ENCODE assay signal across 8 cellular contexts in the genomic region with DNA sequence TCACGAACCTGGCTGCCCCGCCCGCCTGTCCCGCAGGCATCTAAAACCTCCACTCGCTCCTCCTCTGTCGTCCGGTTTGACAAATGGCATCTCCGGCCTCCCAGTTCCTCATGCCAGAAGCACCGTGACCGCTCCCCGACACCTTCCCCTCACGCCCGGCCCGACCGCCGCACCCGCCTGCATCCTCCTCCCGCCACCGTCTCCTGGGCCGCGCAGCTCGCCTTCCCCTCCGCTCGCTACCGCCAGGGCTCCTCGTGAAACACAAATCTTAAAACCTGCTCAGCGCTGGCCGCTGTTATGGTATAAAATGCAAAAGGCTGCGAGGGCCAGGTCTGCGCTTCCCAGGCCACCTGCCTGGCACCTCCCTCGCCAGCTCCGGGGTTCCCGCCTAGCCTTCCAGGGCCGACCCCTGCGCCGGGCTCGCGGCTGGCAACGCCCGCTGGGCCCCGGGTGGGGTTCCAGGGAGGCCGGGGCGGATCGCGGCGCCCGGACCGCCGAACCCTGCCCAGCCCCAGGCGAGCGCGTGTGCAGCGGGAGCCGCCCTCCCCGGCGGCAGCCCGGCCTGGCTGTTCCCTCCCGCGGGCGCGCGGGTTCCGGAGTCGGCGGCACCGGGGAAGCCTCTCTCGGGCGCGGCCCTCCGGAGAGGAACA. TPM values are rescaled to one million over a fixed set of nuclear protein-coding genes. Genes with fewer than 3 reads are reported as not detected.
DNase-seq lines count a peak whose midpoint lies in the region; ATAC-seq, FAIRE-seq and TF ChIP-seq lines count a peak whose summit lies in the region.

No MANE protein-coding gene starts in this region.

- DNase-seq in GM12891 (ENCODE audit: insufficient read length, low spot score) (no peak), HFFc6 (no peak), PC-9 (peak; percentile 55 to 65), right lobe of liver (peak; percentile 44 to 62 (median 56)), cerebellum (ENCODE audit: low spot score) (no peak)
- no peak for DNase-seq in central memory CD8-positive, alpha-beta T cell (ENCODE audit: low spot score in 2 of 2)

- WGBS in right lobe of liver (ENCODE audit: insufficient coverage, low coverage, low lambda C conversion rate, missing lambda C conversion rate): 0% methylated on average over 24 of the region's 70 CpGs

- H3K4me3 Mint-ChIP-seq in HFFc6: peak overlapping the region; percentile 90
- H3K4me3 Mint-ChIP-seq in central memory CD8-positive, alpha-beta T cell: peak overlapping the region; percentile 83

- intact Hi-C loops in PC-9 (cut with micrococcal nuclease; ENCODE audit: unreplicated experiment): loop anchor here (5.0 kb wide), 2 partner anchors 160 to 370 kb away; a partner anchor contains a TSS
- intact Hi-C loops in right lobe of liver (cut with DNase I): no loop called here

- BruUV-seq in PC-9 (replicated peaks; lab: Mats Ljungman, UMichigan): no TSS peak

- peak; percentile 39 for TF ChIP-seq CTCF in HFFc6 (IDR thresholded peaks at IDR 0.05)
- no peak for TF ChIP-seq CTCF in PC-9 (conservative IDR thresholded peaks at IDR 0.05)
- no peak for TF ChIP-seq CTCF in right lobe of liver (IDR thresholded peaks at IDR 0.05)

- CTCF ChIA-PET in PC-9 (lab: Charles Lee): interaction anchor here (1.3 to 1.6 kb wide), 2 partner anchors 8 to 76 kb away, joined by 6 to 9 read pairs; a partner anchor contains a TSS

- H3K27me3 ChIP-seq in PC-9 (ENCODE audit: insufficient read depth, low read depth) (no peaks in the 10 kb centered on the region), right lobe of liver (no peaks in the 10 kb centered on the region)

- peak overlapping the region; percentile 74 for H3K27ac Mint-ChIP-seq in HFFc6
- peak overlapping the region; percentile 83 for H3K27ac Mint-ChIP-seq in central memory CD8-positive, alpha-beta T cell (ENCODE audit: low read depth)

- H3K36me3 ChIP-seq in PC-9 (ENCODE audit: low read depth) (0 out of 2 replicates have a peak, but pooled peaks cover 8% of the 10 kb centered on the region), right lobe of liver (peaks cover 0 to 17% (median 4%) of the 10 kb centered on the region in 4 donors)

- no peaks in the 10 kb centered on the region for H3K9me3 Mint-ChIP-seq in HFFc6
- H3K9me3 Mint-ChIP-seq in central memory CD8-positive, alpha-beta T cell: no peaks in the 10 kb centered on the region

- H3K4me1 Mint-ChIP-seq in HFFc6 (ENCODE audit: low read depth): peaks cover 23% of the 10 kb centered on the region
- peaks cover 24% of the 10 kb centered on the region for H3K4me1 Mint-ChIP-seq in central memory CD8-positive, alpha-beta T cell

- ATAC-seq in central memory CD8-positive, alpha-beta T cell (replicated peaks; ENCODE audit: extremely low read depth, poor library complexity, severe bottlenecking): peak; percentile 13
- peak in 2 of 4 donors; percentile 0 to 10 for ATAC-seq in right lobe of liver
- no peak for ATAC-seq in GM18870 (IDR thresholded peaks at IDR 0.05; ENCODE audit: unreplicated experiment)

- peaks cover 48% of the 10 kb centered on the region for H4K20me1 ChIP-seq in PC-9 (ENCODE audit: insufficient read depth)

- TF ChIP-seq POLR2A in GM12891 (IDR thresholded peaks at IDR 0.05; ENCODE audit: low read depth, low read length) (no peak), right lobe of liver (IDR thresholded peaks at IDR 0.05) (no peak)

- POLR2A ChIA-PET in PC-9 (lab: Charles Lee; ENCODE audit: unreplicated experiment): interaction anchor here (0.5 to 1.1 kb wide), 6 partner anchors 8 to 485 kb away, joined by 3 to 11 read pairs (median 8); a partner anchor contains a TSS

- peak overlapping the region; percentile 22; the same call in 1 of the 2 replicates for H2AFZ ChIP-seq in PC-9

- H3F3A ChIP-seq in PC-9 (ENCODE audit: insufficient read depth, low read depth): peaks cover 26% of the 10 kb centered on the region

- peaks cover 15% of the 10 kb centered on the region for H3K4me1 ChIP-seq in PC-9 (replicated peaks; ENCODE audit: insufficient read depth)
- peaks cover 0 to 35% (median 11%) of the 10 kb centered on the region in 4 donors for H3K4me1 ChIP-seq in right lobe of liver

- H3K4me2 ChIP-seq in PC-9: peak overlapping the region; percentile 91

- H3K9me2 ChIP-seq in PC-9 (ENCODE audit: insufficient read depth): no peaks in the 10 kb centered on the region

- H3K9me3 ChIP-seq in PC-9 (ENCODE audit: insufficient read depth, low read depth) (no peaks in the 10 kb centered on the region), right lobe of liver (no peaks in the 10 kb centered on the region)

- peaks cover 55% of the 10 kb centered on the region for H3K79me2 ChIP-seq in PC-9 (ENCODE audit: low read depth)

- peak; percentile 71 for FAIRE-seq in GM12891 (lab: Jason Lieb, UNC)

- H3K27ac ChIP-seq in PC-9 (peak overlapping the region; percentile 50; the same call in 1 of the 2 replicates), right lobe of liver (peak overlapping the region; percentile 75 to 95 (median 78)), temporal lobe (ENCODE audit: low read depth, low read length) (peak overlapping the region; percentile 38)

- H3K36me3 Mint-ChIP-seq in HFFc6 (ENCODE audit: low read depth): no peaks in the 10 kb centered on the region
- H3K36me3 Mint-ChIP-seq in central memory CD8-positive, alpha-beta T cell (ENCODE audit: insufficient read depth): peaks cover 17% of the 10 kb centered on the region

- H3K27me3 Mint-ChIP-seq in HFFc6 (ENCODE audit: insufficient read depth): peaks cover 24% of the 10 kb centered on the region
- no peaks in the 10 kb centered on the region for H3K27me3 Mint-ChIP-seq in central memory CD8-positive, alpha-beta T cell

- H3K4me3 ChIP-seq in PC-9: peak overlapping the region; percentile 93
- peak overlapping the region; percentile 84 to 94 (median 86) for H3K4me3 ChIP-seq in right lobe of liver

TF ChIP-seq in GM12891, 5 proteins besides CTCF, POLR2A, EP300 and RAD21:
- peak; percentile 29; the same call in 1 of the 2 replicates for TF ChIP-seq SPI1 (IDR thresholded peaks at IDR 0.05; ENCODE audit: low read depth, low read length)
- TF ChIP-seq POU2F2 (IDR thresholded peaks at IDR 0.05; ENCODE audit: low read depth, low read length): no peak
- TF ChIP-seq TAF1 (IDR thresholded peaks at IDR 0.05; ENCODE audit: low read depth, low read length): no peak

RNA-seq across cellular contexts. Expression of a gene that starts 0.5 kb away (rescaled TPM):
- polyA plus RNA-seq in GM12891 (2012; ENCODE audit: low read depth, missing spikeins): 16.3 TPM
- 10 to 100 TPM; 12.3 to 15.8 (median 13.9) TPM for total RNA-seq in HFFc6 (2021; fragmentation: NEBNext Ultra II Directional; extraction: Animal tissue kit (Norgen Biotek cat#: 25700))
- 58.2 and 86.6 TPM in 2 replicates for total RNA-seq in PC-9 (2021)
- 10 to 100 TPM; 18.6 to 42.5 (median 34.5) TPM for total RNA-seq in right lobe of liver
- 43.0 TPM for total RNA-seq in temporal lobe
- total RNA-seq in cerebellum: 36.2 TPM

RNA-seq across cellular contexts. Expression of a gene that starts 0.9 kb away (rescaled TPM):
- 43.5 TPM for polyA plus RNA-seq in GM12891 (2012; ENCODE audit: low read depth, missing spikeins)
- 10 to 100 TPM; 41.5 to 53.8 (median 43.5) TPM for total RNA-seq in HFFc6 (2021; fragmentation: NEBNext Ultra II Directional; extraction: Animal tissue kit (Norgen Biotek cat#: 25700))
- total RNA-seq in PC-9 (2021) (80.0 and 103 TPM in 2 replicates), right lobe of liver (10 to 100 TPM; 21.1 to 90.3 (median 32.6) TPM), temporal lobe (27.3 TPM), cerebellum (27.2 TPM)

RNA-seq across cellular contexts. Expression of a gene that starts 8.9 kb away (rescaled TPM):
- polyA plus RNA-seq in GM12891 (2012; ENCODE audit: low read depth, missing spikeins): 110 TPM
- total RNA-seq in HFFc6 (2021; fragmentation: NEBNext Ultra II Directional; extraction: Animal tissue kit (Norgen Biotek cat#: 25700)): 100 to 1,000 TPM; 122 to 161 (median 132) TPM
- total RNA-seq in PC-9 (2021): 201 and 247 TPM in 2 replicates
- 10 to 100 TPM; 42.5 to 90.5 (median 52.9) TPM for total RNA-seq in right lobe of liver
- total RNA-seq in temporal lobe: 23.1 TPM
- total RNA-seq in cerebellum: 20.4 TPM

RNA-seq across cellular contexts. Expression of a gene that starts 9.3 kb away (rescaled TPM):
- 12.3 TPM for polyA plus RNA-seq in GM12891 (2012; ENCODE audit: low read depth, missing spikeins)
- total RNA-seq in HFFc6 (2021; fragmentation: NEBNext Ultra II Directional; extraction: Animal tissue kit (Norgen Biotek cat#: 25700)): 10 to 100 TPM; 11.4 to 16.1 (median 12.3) TPM
- total RNA-seq in PC-9 (2021): 24.2 and 32.4 TPM in 2 replicates
- 10 to 100 TPM in 1 of 6 experiments, 1 to 10 TPM in 5; 3.8 to 11.1 (median 5.0) TPM for total RNA-seq in right lobe of liver
- total RNA-seq in temporal lobe: 4.9 TPM
- 11.6 TPM for total RNA-seq in cerebellum

RNA-seq across cellular contexts. Expression of a gene that starts 10.5 kb away (rescaled TPM):
- 62.8 TPM for polyA plus RNA-seq in GM12891 (2012; ENCODE audit: low read depth, missing spikeins)
- 10 to 100 TPM; 28.2 to 61.0 (median 31.3) TPM for total RNA-seq in HFFc6 (2021; fragmentation: NEBNext Ultra II Directional; extraction: Animal tissue kit (Norgen Biotek cat#: 25700))
- 49.0 and 87.8 TPM in 2 replicates for total RNA-seq in PC-9 (2021)
- total RNA-seq in right lobe of liver: 10 to 100 TPM; 17.9 to 36.1 (median 23.2) TPM
- 23.8 TPM for total RNA-seq in temporal lobe
- total RNA-seq in cerebellum: 16.3 TPM

Comparison
In these comparisons a context has a peak if more than half of its experiments do, and no peak if none do; other contexts are left out.
1. DNase-seq: peak in PC-9 (2 of 2) and right lobe of liver (3 of 3); none in GM12891 (single experiment), HFFc6 (single experiment), central memory CD8-positive, alpha-beta T cell (0 of 2) and cerebellum (single experiment).
2. Peak in every context shown above with its lines, with median percentiles within 50 percentile points of each other: H3K27ac ChIP-seq.